In the genomic region with DNA sequence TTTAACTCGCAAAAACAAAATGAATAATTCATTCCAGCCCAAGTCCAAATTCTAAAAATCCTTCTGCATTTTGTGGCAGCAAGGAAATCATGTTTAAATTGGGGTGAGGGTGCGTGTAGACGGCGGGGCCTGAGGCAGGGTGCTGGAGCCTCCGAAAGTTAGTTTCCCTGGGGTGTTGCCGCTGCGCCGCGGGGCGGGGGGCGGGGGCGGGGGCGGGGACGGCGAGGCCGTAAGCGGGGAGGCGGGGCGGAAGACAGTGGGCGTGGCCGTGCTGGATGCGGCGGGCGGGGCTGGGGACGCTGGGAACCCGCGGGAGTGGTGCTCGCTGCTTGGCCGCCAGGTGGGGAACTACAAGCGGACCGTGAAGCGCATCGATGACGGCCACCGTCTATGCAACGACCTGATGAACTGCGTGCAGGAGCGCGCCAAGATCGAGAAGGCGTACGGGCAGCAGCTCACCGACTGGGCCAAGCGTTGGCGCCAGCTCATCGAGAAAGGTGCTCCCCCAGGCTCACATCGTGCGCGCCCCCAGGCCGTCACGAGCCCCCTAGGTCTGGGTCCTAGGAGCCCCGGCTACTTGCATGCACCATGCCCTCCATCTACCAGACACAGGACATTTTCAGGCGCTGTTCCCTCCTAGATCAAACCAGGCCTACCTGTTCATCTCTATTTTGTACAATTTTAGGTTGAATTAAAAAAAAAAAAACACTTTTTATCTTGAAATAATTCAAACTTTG, we compare ENCODE assay signal across 8 cellular contexts. TPM values are rescaled to one million over a fixed set of nuclear protein-coding genes. Genes with fewer than 3 reads are reported as not detected.
DNase-seq lines count a peak whose midpoint lies in the region; ATAC-seq, FAIRE-seq and TF ChIP-seq lines count a peak whose summit lies in the region.

No MANE protein-coding gene starts in this region.

- H3K27me3 ChIP-seq in GM06990 (replicated peaks; ENCODE audit: control insufficient read depth, insufficient read depth, low read length) (no peaks in the 10 kb centered on the region; the same call in 1 of the 2 replicates), pancreas (no peaks in the 10 kb centered on the region), thymus (ENCODE audit: control insufficient read depth, insufficient read depth) (peaks cover 2% of the 10 kb centered on the region)

- 5 to 7% methylated on average over 43 to 53 of the region's 53 CpGs for WGBS in pancreas, 2 donors
- 8% methylated on average over 53 of the region's 53 CpGs for WGBS in thymus

- H3K4me1 ChIP-seq in pancreas = peaks cover 0 to 4% (median 0%) of the 10 kb centered on the region in 3 donors
- peaks cover 4% of the 10 kb centered on the region for H3K4me1 ChIP-seq in thymus (ENCODE audit: control insufficient read depth, insufficient read depth, low read length)

- H3K9me3 Mint-ChIP-seq in activated naive CD4-positive, alpha-beta T cell treated with anti-CD3 and anti-CD28 coated beads, Interleukin-2, amount 50 U/mL, for 72 hours = no peaks in the 10 kb centered on the region

- no peak for FAIRE-seq in pancreas (lab: Jason Lieb, UNC)

- H3K27ac ChIP-seq in pancreas (no peak overlapping the region), thymus (ENCODE audit: low read depth) (no peak overlapping the region)

- no peaks in the 10 kb centered on the region for H3K36me3 ChIP-seq in GM06990 (ENCODE audit: control insufficient read depth, insufficient read depth, low read length)
- no peaks in the 10 kb centered on the region for H3K36me3 ChIP-seq in pancreas
- no peaks in the 10 kb centered on the region for H3K36me3 ChIP-seq in thymus (ENCODE audit: control insufficient read depth, insufficient read depth)

- no peaks in the 10 kb centered on the region for H3K36me3 Mint-ChIP-seq in activated naive CD4-positive, alpha-beta T cell treated with anti-CD3 and anti-CD28 coated beads, Interleukin-2, amount 50 U/mL, for 72 hours

- intact Hi-C loops in Right ventricle myocardium superior (cut with DNase I) = loop anchor here (2.0 kb wide), 1 partner anchor 82 kb away; no protein-coding TSS in a partner anchor
- intact Hi-C loops in pancreas (cut with DNase I) = loop anchor here in 1 of 3 donors (5.0 kb wide), 1 partner anchor 80 kb away; no protein-coding TSS in a partner anchor

- ATAC-seq in HG02759 (IDR thresholded peaks at IDR 0.05; ENCODE audit: unreplicated experiment) (peak; percentile 87), SK-N-SH treated with all-trans-retinoic acid at 6 μM for 48 hours (peak; percentile 96), Right ventricle myocardium superior (ENCODE audit: poor library complexity) (peak; percentile 98), pancreas (peak; percentile 98 to 99 (median 98))
- ATAC-seq in activated naive CD4-positive, alpha-beta T cell treated with anti-CD3 and anti-CD28 coated beads, Interleukin-2, amount 50 U/mL, for 72 hours = peak; percentile 96 to 98

- H3K4me3 ChIP-seq in GM06990 (replicated peaks; ENCODE audit: low read depth, low read length) (no peak overlapping the region; the same call in none of the 2 replicates), pancreas (peak overlapping the region in 2 of 4 donors; percentile 19 to 20), thymus (ENCODE audit: low read length) (peak overlapping the region; percentile 13)

- TF ChIP-seq CTCF in GM06990 (IDR thresholded peaks at IDR 0.05; ENCODE audit: insufficient read depth, low read length, poor library complexity, severe bottlenecking) (peak; percentile 72), pancreas (IDR thresholded peaks at IDR 0.05) (peak; percentile 62 to 75 (median 69))

- H3K27ac Mint-ChIP-seq in activated naive CD4-positive, alpha-beta T cell treated with anti-CD3 and anti-CD28 coated beads, Interleukin-2, amount 50 U/mL, for 72 hours = no peak overlapping the region

- DNase-seq in GM06990 (ENCODE audit: extremely low read depth, insufficient read length) (peak; percentile 89), NCI-H128 (lab: John Stamatoyannopoulos, UW; ENCODE audit: unreplicated experiment) (peak; percentile 76), Right ventricle myocardium superior (peak; percentile 98), pancreas (peak; percentile 91 to 99 (median 96))
- DNase-seq in activated naive CD4-positive, alpha-beta T cell treated with anti-CD3 and anti-CD28 coated beads, Interleukin-2, amount 50 U/mL, for 72 hours (ENCODE audit: low spot score in 2 of 2) = peak; percentile 91 to 95

- H3K9me3 ChIP-seq in pancreas (no peaks in the 10 kb centered on the region), thymus (ENCODE audit: control insufficient read depth) (no peaks in the 10 kb centered on the region)

TF ChIP-seq in SK-N-SH treated with all-trans-retinoic acid at 6 μM for 48 hours, 23 proteins besides CTCF, POLR2A, EP300 and RAD21 (continues in another document):
- no peak for TF ChIP-seq OSR1 (CRISPR knock-in tag; IDR thresholded peaks at IDR 0.05)
- no peak for TF ChIP-seq ESRRG (CRISPR knock-in tag; IDR thresholded peaks at IDR 0.05)
- no peak for TF ChIP-seq GLIS3 (CRISPR knock-in tag; IDR thresholded peaks at IDR 0.05)
- no peak for TF ChIP-seq ARNTL (CRISPR knock-in tag; IDR thresholded peaks at IDR 0.05; ENCODE audit: borderline replicate concordance, low read depth)
- TF ChIP-seq, protein P1, sequence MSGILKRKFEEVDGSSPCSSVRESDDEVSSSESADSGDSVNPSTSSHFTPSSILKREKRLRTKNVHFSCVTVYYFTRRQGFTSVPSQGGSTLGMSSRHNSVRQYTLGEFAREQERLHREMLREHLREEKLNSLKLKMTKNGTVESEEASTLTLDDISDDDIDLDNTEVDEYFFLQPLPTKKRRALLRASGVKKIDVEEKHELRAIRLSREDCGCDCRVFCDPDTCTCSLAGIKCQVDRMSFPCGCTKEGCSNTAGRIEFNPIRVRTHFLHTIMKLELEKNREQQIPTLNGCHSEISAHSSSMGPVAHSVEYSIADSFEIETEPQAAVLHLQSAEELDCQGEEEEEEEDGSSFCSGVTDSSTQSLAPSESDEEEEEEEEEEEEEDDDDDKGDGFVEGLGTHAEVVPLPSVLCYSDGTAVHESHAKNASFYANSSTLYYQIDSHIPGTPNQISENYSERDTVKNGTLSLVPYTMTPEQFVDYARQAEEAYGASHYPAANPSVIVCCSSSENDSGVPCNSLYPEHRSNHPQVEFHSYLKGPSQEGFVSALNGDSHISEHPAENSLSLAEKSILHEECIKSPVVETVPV (CRISPR knock-in tag; IDR thresholded peaks at IDR 0.05) = no peak
- no peak for TF ChIP-seq PPARA (CRISPR knock-in tag; IDR thresholded peaks at IDR 0.05; ENCODE audit: borderline replicate concordance)
- TF ChIP-seq, protein P2, sequence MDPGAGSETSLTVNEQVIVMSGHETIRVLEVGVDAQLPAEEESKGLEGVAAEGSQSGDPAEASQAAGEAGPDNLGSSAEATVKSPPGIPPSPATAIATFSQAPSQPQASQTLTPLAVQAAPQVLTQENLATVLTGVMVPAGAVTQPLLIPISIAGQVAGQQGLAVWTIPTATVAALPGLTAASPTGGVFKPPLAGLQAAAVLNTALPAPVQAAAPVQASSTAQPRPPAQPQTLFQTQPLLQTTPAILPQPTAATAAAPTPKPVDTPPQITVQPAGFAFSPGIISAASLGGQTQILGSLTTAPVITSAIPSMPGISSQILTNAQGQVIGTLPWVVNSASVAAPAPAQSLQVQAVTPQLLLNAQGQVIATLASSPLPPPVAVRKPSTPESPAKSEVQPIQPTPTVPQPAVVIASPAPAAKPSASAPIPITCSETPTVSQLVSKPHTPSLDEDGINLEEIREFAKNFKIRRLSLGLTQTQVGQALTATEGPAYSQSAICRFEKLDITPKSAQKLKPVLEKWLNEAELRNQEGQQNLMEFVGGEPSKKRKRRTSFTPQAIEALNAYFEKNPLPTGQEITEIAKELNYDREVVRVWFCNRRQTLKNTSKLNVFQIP (CRISPR knock-in tag; IDR thresholded peaks at IDR 0.05; ENCODE audit: borderline replicate concordance, low read depth) = no peak
- no peak for TF ChIP-seq ZFP3 (CRISPR knock-in tag; IDR thresholded peaks at IDR 0.05)
- TF ChIP-seq, protein P3, sequence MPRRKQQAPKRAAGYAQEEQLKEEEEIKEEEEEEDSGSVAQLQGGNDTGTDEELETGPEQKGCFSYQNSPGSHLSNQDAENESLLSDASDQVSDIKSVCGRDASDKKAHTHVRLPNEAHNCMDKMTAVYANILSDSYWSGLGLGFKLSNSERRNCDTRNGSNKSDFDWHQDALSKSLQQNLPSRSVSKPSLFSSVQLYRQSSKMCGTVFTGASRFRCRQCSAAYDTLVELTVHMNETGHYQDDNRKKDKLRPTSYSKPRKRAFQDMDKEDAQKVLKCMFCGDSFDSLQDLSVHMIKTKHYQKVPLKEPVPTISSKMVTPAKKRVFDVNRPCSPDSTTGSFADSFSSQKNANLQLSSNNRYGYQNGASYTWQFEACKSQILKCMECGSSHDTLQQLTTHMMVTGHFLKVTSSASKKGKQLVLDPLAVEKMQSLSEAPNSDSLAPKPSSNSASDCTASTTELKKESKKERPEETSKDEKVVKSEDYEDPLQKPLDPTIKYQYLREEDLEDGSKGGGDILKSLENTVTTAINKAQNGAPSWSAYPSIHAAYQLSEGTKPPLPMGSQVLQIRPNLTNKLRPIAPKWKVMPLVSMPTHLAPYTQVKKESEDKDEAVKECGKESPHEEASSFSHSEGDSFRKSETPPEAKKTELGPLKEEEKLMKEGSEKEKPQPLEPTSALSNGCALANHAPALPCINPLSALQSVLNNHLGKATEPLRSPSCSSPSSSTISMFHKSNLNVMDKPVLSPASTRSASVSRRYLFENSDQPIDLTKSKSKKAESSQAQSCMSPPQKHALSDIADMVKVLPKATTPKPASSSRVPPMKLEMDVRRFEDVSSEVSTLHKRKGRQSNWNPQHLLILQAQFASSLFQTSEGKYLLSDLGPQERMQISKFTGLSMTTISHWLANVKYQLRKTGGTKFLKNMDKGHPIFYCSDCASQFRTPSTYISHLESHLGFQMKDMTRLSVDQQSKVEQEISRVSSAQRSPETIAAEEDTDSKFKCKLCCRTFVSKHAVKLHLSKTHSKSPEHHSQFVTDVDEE (CRISPR knock-in tag; IDR thresholded peaks at IDR 0.05) = no peak
- no peak for TF ChIP-seq ZFP30 (CRISPR knock-in tag; IDR thresholded peaks at IDR 0.05)
- no peak for TF ChIP-seq ZNF8 (CRISPR knock-in tag; IDR thresholded peaks at IDR 0.05)
- no peak for TF ChIP-seq BACH2 (CRISPR knock-in tag; IDR thresholded peaks at IDR 0.05; ENCODE audit: borderline replicate concordance)
- no peak for TF ChIP-seq RARB (CRISPR knock-in tag; IDR thresholded peaks at IDR 0.05)

RNA-seq across cellular contexts. Expression of a gene that starts 29.0 kb away (rescaled TPM):
- total RNA-seq in activated naive CD4-positive, alpha-beta T cell treated with anti-CD3 and anti-CD28 coated beads, Interleukin-2, amount 50 U/mL, for 72 hours = under 1 TPM in 1 of 2 donors, not detected in 1; 0.80 TPM
- total RNA-seq in Right ventricle myocardium superior (not detected), pancreas (1 to 10 TPM in 1 of 6 donors, under 1 TPM in 5; 0.24 to 1.2 (median 0.49) TPM)
- polyA plus RNA-seq in pancreas (under 1 TPM; 0.42 to 0.59 TPM), thymus (0.55 TPM)
